Comparison of ENCODE assay signal across 8 cellular contexts in genomic region chr3:197749601-197750395, GRCh38. TPM values are rescaled to one million over a fixed set of nuclear protein-coding genes. Genes with fewer than 3 reads are reported as not detected.
DNase-seq lines count a peak whose midpoint lies in the region; ATAC-seq and TF ChIP-seq lines count a peak whose summit lies in the region.

Gene FYTTD1 (plus strand): TSS chr3:197749883. CDS start chr3:197749972, 89 bp downstream.

- peak; percentile 73 for TF ChIP-seq POLR2A in GM19099 (IDR thresholded peaks at IDR 0.05; ENCODE audit: extremely low read depth, insufficient read length, low read depth)

- H3K4me1 Mint-ChIP-seq in chondrocyte (ENCODE audit: low read depth): peaks cover 39% of the 10 kb centered on the region

- no peaks in the 10 kb centered on the region for H3K27me3 Mint-ChIP-seq in chondrocyte (ENCODE audit: low read depth)

- ATAC-seq in HG03378 (IDR thresholded peaks at IDR 0.05; ENCODE audit: unreplicated experiment): peak; percentile 48

- peak within 1 kb of the TSS; percentile 96 for H3K27ac Mint-ChIP-seq in chondrocyte (ENCODE audit: unreplicated experiment)

- DNase-seq in Ammon's horn (ENCODE audit: low spot score) (peak; percentile 96), NCI-H510A treated with DMSO at 0.1 percent for 48 hours (lab: John Stamatoyannopoulos, UW) (peak; percentile 87), chondrocyte (ENCODE audit: low spot score) (peak; percentile 96), kidney tubule cell (ENCODE audit: low spot score) (peak; percentile 87)
- DNase-seq in activated CD4-positive, alpha-beta T cell treated with anti-CD3 and anti-CD28 coated beads for 24 hours (ENCODE audit: low read depth in 2 of 2): peak; percentile 67 to 69
- peak; percentile 69 to 72 for DNase-seq in stimulated activated CD4-positive, alpha-beta T cell treated with anti-CD3 and anti-CD28 coated beads, Interleukin-1b, Interleukin-23, amount 100 ng/mL, for 1 hour (ENCODE audit: low read depth in 2 of 2)

- peak; percentile 68 for TF ChIP-seq CTCF in chondrocyte (IDR thresholded peaks at IDR 0.05)

- H3K9me3 Mint-ChIP-seq in chondrocyte (ENCODE audit: low read depth): no peaks in the 10 kb centered on the region

- peak within 1 kb of the TSS; percentile 89 for H3K4me3 Mint-ChIP-seq in chondrocyte (ENCODE audit: unreplicated experiment)

- no peaks in the 10 kb centered on the region for H3K36me3 Mint-ChIP-seq in chondrocyte (ENCODE audit: low read depth)

RNA-seq across cellular contexts. Expression of gene FYTTD1, which starts in this region (rescaled TPM):
- 73.6 to 83.3 TPM (median 74.2 TPM) in 3 replicates for total RNA-seq in chondrocyte

Comparison
In these comparisons a context has a peak if more than half of its experiments do, and no peak if none do; other contexts are left out.
1. Peak in every context shown above with its lines: DNase-seq and ATAC-seq.